In genomic region chr4:77877167-77877566, GRCh38 we compare ENCODE assay signal across 2 cellular contexts.
TF ChIP-seq lines count a peak whose summit lies in the region.

No MANE protein-coding gene starts in this region.

TF ChIP-seq in GM23338, 12 proteins besides CTCF, POLR2A, EP300 and RAD21:
- no peak for TF ChIP-seq ETS1 (IDR thresholded peaks at IDR 0.05)
- TF ChIP-seq, protein P1, sequence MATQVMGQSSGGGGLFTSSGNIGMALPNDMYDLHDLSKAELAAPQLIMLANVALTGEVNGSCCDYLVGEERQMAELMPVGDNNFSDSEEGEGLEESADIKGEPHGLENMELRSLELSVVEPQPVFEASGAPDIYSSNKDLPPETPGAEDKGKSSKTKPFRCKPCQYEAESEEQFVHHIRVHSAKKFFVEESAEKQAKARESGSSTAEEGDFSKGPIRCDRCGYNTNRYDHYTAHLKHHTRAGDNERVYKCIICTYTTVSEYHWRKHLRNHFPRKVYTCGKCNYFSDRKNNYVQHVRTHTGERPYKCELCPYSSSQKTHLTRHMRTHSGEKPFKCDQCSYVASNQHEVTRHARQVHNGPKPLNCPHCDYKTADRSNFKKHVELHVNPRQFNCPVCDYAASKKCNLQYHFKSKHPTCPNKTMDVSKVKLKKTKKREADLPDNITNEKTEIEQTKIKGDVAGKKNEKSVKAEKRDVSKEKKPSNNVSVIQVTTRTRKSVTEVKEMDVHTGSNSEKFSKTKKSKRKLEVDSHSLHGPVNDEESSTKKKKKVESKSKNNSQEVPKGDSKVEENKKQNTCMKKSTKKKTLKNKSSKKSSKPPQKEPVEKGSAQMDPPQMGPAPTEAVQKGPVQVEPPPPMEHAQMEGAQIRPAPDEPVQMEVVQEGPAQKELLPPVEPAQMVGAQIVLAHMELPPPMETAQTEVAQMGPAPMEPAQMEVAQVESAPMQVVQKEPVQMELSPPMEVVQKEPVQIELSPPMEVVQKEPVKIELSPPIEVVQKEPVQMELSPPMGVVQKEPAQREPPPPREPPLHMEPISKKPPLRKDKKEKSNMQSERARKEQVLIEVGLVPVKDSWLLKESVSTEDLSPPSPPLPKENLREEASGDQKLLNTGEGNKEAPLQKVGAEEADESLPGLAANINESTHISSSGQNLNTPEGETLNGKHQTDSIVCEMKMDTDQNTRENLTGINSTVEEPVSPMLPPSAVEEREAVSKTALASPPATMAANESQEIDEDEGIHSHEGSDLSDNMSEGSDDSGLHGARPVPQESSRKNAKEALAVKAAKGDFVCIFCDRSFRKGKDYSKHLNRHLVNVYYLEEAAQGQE (IDR thresholded peaks at IDR 0.05; ENCODE audit: unreplicated experiment): no peak
- TF ChIP-seq EZH2 (IDR thresholded peaks at IDR 0.05; ENCODE audit: low read depth, unreplicated experiment): no peak
- no peak for TF ChIP-seq ZNF462 (CRISPR knock-in tag; IDR thresholded peaks at IDR 0.05)
- no peak for TF ChIP-seq STAT1 (IDR thresholded peaks at IDR 0.05; ENCODE audit: unreplicated experiment)
- no peak for TF ChIP-seq JUNB (IDR thresholded peaks at IDR 0.05; ENCODE audit: unreplicated experiment)
- no peak for TF ChIP-seq ZNF114 (CRISPR knock-in tag; IDR thresholded peaks at IDR 0.05)
- TF ChIP-seq POLR2AphosphoS5 (IDR thresholded peaks at IDR 0.05; ENCODE audit: low read depth): no peak

TF ChIP-seq in K562, 482 proteins besides CTCF, POLR2A, EP300 and RAD21:
- TF ChIP-seq RFX1 (IDR thresholded peaks at IDR 0.05): peak; percentile 89
- no peak for TF ChIP-seq ZNF57 (CRISPR knock-in tag; IDR thresholded peaks at IDR 0.05)
